ENCODE assay signal across 1 cellular context in the genomic region with DNA sequence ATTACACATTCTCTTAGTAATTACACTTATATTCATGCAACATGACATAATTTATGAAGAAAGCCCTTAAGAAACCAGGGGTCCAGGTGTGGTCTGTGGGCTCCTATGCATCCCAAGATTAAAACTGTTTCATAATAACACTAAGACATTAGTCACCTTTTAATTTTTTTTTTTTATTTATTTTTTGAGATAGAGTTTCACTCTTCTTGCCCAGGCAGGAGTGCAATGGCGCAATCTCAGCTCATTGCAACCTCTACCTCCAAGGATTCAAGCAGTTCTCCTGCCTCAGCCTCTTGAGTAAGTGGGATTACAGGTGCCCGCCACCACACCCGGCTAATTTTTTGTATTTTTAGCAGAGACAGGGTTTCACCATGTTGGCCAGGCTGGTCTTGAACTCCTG.
A peak's percentile ranks its signal among the peaks of the same experiment; 100 is the strongest.
TF ChIP-seq lines count a peak whose summit lies in the region.

No MANE protein-coding gene starts in this region.

TF ChIP-seq in HepG2, 621 proteins besides CTCF, POLR2A, EP300 and RAD21:
- TF ChIP-seq, protein P1, sequence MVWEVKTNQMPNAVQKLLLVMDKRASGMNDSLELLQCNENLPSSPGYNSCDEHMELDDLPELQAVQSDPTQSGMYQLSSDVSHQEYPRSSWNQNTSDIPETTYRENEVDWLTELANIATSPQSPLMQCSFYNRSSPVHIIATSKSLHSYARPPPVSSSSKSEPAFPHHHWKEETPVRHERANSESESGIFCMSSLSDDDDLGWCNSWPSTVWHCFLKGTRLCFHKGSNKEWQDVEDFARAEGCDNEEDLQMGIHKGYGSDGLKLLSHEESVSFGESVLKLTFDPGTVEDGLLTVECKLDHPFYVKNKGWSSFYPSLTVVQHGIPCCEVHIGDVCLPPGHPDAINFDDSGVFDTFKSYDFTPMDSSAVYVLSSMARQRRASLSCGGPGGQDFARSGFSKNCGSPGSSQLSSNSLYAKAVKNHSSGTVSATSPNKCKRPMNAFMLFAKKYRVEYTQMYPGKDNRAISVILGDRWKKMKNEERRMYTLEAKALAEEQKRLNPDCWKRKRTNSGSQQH (CRISPR knock-in tag; IDR thresholded peaks at IDR 0.05; ENCODE audit: low read depth): no peak
- TF ChIP-seq, protein P2, sequence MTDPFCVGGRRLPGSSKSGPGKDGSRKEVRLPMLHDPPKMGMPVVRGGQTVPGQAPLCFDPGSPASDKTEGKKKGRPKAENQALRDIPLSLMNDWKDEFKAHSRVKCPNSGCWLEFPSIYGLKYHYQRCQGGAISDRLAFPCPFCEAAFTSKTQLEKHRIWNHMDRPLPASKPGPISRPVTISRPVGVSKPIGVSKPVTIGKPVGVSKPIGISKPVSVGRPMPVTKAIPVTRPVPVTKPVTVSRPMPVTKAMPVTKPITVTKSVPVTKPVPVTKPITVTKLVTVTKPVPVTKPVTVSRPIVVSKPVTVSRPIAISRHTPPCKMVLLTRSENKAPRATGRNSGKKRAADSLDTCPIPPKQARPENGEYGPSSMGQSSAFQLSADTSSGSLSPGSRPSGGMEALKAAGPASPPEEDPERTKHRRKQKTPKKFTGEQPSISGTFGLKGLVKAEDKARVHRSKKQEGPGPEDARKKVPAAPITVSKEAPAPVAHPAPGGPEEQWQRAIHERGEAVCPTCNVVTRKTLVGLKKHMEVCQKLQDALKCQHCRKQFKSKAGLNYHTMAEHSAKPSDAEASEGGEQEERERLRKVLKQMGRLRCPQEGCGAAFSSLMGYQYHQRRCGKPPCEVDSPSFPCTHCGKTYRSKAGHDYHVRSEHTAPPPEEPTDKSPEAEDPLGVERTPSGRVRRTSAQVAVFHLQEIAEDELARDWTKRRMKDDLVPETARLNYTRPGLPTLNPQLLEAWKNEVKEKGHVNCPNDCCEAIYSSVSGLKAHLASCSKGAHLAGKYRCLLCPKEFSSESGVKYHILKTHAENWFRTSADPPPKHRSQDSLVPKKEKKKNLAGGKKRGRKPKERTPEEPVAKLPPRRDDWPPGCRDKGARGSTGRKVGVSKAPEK (CRISPR knock-in tag; IDR thresholded peaks at IDR 0.05; ENCODE audit: borderline replicate concordance): no peak
- TF ChIP-seq, protein P3, sequence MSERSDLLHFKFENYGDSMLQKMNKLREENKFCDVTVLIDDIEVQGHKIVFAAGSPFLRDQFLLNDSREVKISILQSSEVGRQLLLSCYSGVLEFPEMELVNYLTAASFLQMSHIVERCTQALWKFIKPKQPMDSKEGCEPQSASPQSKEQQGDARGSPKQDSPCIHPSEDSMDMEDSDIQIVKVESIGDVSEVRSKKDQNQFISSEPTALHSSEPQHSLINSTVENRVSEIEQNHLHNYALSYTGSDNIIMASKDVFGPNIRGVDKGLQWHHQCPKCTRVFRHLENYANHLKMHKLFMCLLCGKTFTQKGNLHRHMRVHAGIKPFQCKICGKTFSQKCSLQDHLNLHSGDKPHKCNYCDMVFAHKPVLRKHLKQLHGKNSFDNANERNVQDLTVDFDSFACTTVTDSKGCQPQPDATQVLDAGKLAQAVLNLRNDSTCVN (CRISPR knock-in tag; IDR thresholded peaks at IDR 0.05; ENCODE audit: borderline replicate concordance): no peak
- 0 out of 2 replicates have a peak, but pooled peaks have one; percentile 19 for TF ChIP-seq CEBPB (IDR thresholded peaks at IDR 0.05; ENCODE audit: borderline replicate concordance, low read depth, low read length)
- TF ChIP-seq ZNF841 (CRISPR knock-in tag; IDR thresholded peaks at IDR 0.05; ENCODE audit: borderline replicate concordance): no peak
